Comparison of ENCODE assay signal across 9 cellular contexts in genomic region chr21:28771790-28772501, GRCh38.
DNase-seq lines count a peak whose midpoint lies in the region; ATAC-seq and TF ChIP-seq lines count a peak whose summit lies in the region.
"Had no signal": no experiment of that assay in that cellular context is flagged by ENCODE, and none has a peak within 500 bp of the region (broad histone marks: within the 10 kb centered on the region; RNA-seq: fewer than 3 reads in every experiment).

No MANE protein-coding gene starts in this region.

- no peak overlapping the region for H3K27ac Mint-ChIP-seq in effector memory CD8-positive, alpha-beta T cell

- no peaks in the 10 kb centered on the region for H3K9me3 ChIP-seq in esophagus squamous epithelium

- peak overlapping the region; percentile 39 to 84 (median 70) for H3K27ac ChIP-seq in esophagus squamous epithelium

- ATAC-seq in omental fat pad (ENCODE audit: low FRiP score) = peak; percentile 48
- no peak for ATAC-seq in effector memory CD8-positive, alpha-beta T cell (replicated peaks)

- H3K4me3 Mint-ChIP-seq in effector memory CD8-positive, alpha-beta T cell = no peak overlapping the region

- no peaks in the 10 kb centered on the region for H3K27me3 ChIP-seq in esophagus squamous epithelium

- peak; percentile 43 for DNase-seq in AG08395 (ENCODE audit: low spot score)
- DNase-seq in M059J (ENCODE audit: low read depth) = peak; percentile 82
- DNase-seq in esophagus squamous epithelium (lab: John Stamatoyannopoulos, UW) = no peak
- DNase-seq in omental fat pad (ENCODE audit: low spot score) = no peak
- no peak for DNase-seq in effector memory CD8-positive, alpha-beta T cell
- no peak for DNase-seq in mesenteric fat pad (ENCODE audit: low spot score)
- DNase-seq in NCI-H82 (lab: John Stamatoyannopoulos, UW) = no peak
- no peak for DNase-seq in OCI-M1 (lab: John Stamatoyannopoulos, UW)
- DNase-seq: activated CD4-positive, alpha-beta T cell treated with anti-CD3 and anti-CD28 coated beads, Interleukin-2, amount 50 U/mL, for 4 hours had no signal

- peaks cover 0 to 2% of the 10 kb centered on the region in 2 donors for H3K9me3 Mint-ChIP-seq in effector memory CD8-positive, alpha-beta T cell

- no peak for TF ChIP-seq POLR2A in esophagus squamous epithelium (IDR thresholded peaks at IDR 0.05)

- H3K36me3 Mint-ChIP-seq in effector memory CD8-positive, alpha-beta T cell (ENCODE audit: insufficient read depth) = no peaks in the 10 kb centered on the region

- no peaks in the 10 kb centered on the region for H3K36me3 ChIP-seq in esophagus squamous epithelium

- no peaks in the 10 kb centered on the region for H3K27me3 Mint-ChIP-seq in effector memory CD8-positive, alpha-beta T cell

- intact Hi-C loops in esophagus squamous epithelium (cut with DNase I) = no loop called here

- peak overlapping the region in 2 of 4 donors; percentile 8 to 28 for H3K4me3 ChIP-seq in esophagus squamous epithelium

- 47 to 48% methylated on average over 3 of the region's 3 CpGs for WGBS in esophagus squamous epithelium, 2 donors

- TF ChIP-seq CTCF in esophagus squamous epithelium (IDR thresholded peaks at IDR 0.05) (no peak), omental fat pad (IDR thresholded peaks at IDR 0.05) (no peak)

- no peaks in the 10 kb centered on the region for H3K4me1 ChIP-seq in esophagus squamous epithelium

- H3K4me1 Mint-ChIP-seq in effector memory CD8-positive, alpha-beta T cell (ENCODE audit: low read depth in 2 of 2) = peaks cover 13 to 37% of the 10 kb centered on the region in 2 donors

Comparison
In these comparisons a context has a peak if more than half of its experiments do, and no peak if none do; other contexts are left out.
1. DNase-seq: peak in AG08395 (single experiment) and M059J (single experiment); none in esophagus squamous epithelium (single experiment), omental fat pad (single experiment), effector memory CD8-positive, alpha-beta T cell (0 of 3), mesenteric fat pad (single experiment), NCI-H82 (single experiment) and OCI-M1 (single experiment).